In genomic region chr3:17373304-17373703, GRCh38 we compare ENCODE assay signal across 34 cellular contexts.
"Had no signal": no experiment of that assay in that cellular context is flagged by ENCODE, and none has a peak within 500 bp of the region (broad histone marks: within the 10 kb centered on the region; RNA-seq: fewer than 3 reads in every experiment).

No MANE protein-coding gene starts in this region.

- H3K27ac ChIP-seq: adrenal gland, brain microvascular endothelial cell, coronary artery, dorsolateral prefrontal cortex had no signal

- FAIRE-seq: bronchial epithelial cell, frontal cortex had no signal

- H3K36me3 ChIP-seq: adrenal gland, brain microvascular endothelial cell had no signal

- H3K4me1 ChIP-seq: adrenal gland had no signal

- H3K27me3 ChIP-seq: adrenal gland, brain microvascular endothelial cell, dorsolateral prefrontal cortex had no signal

- H3K4me3 Mint-ChIP-seq: activated CD4-positive, alpha-beta memory T cell treated with anti-CD3 and anti-CD28 coated beads for 36 hours; activated CD4-positive, alpha-beta T cell treated with anti-CD3 and anti-CD28 coated beads for 36 hours; activated CD4-positive, alpha-beta T cell treated with anti-CD3 and anti-CD28 coated beads, Interleukin-2, amount 10 ng/mL, durations not matched to agents 24 days and 14 days; activated CD8-positive, alpha-beta memory T cell treated with anti-CD3 and anti-CD28 coated beads, Interleukin-2, amount 10 ng/mL, durations not matched to agents 7 days and 5 days; activated CD8-positive, alpha-beta T cell treated with anti-CD3 and anti-CD28 coated beads, Interleukin-2, amount 10 ng/mL, durations not matched to agents 7 days and 5 days; activated naive CD4-positive, alpha-beta T cell treated with anti-CD3 and anti-CD28 coated beads for 36 hours; activated naive CD4-positive, alpha-beta T cell treated with anti-CD3 and anti-CD28 coated beads, Interleukin-2, amount 50 U/mL, for 24 hours; activated naive CD8-positive, alpha-beta T cell treated with anti-CD3 and anti-CD28 coated beads for 36 hours; activated naive CD8-positive, alpha-beta T cell treated with anti-CD3 and anti-CD28 coated beads, Interleukin-2, amount 50 U/mL, for 24 hours; activated T-helper 1 cell treated with anti-CD3 and anti-CD28 coated beads, Interleukin-12 subunit alpha, Interleukin-12 subunit beta, Interleukin-2, Interleukin-4 antibody, amounts not matched to agents 30 ng/mL and 10 ng/mL and 1 ng/mL, durations not matched to agents 14 hours and 24 hours and 36 hours; central memory CD8-positive, alpha-beta T cell; dendritic cell treated with granulocyte-macrophage colony-stimulating factor and Interleukin-4, amounts not matched to agents 40 ng/mL and 50 ng/mL, for 4 days; endodermal cell; T-helper 17 cell; T-helper 2 cell treated with Interferon-gamma antibody and Interleukin-4, amounts not matched to agents 5 μg/mL and 100 μg/mL, for 36 hours had no signal

- H3K9me3 ChIP-seq: adrenal gland had no signal

- H3K27me3 Mint-ChIP-seq: activated CD4-positive, alpha-beta memory T cell treated with anti-CD3 and anti-CD28 coated beads for 36 hours; activated CD4-positive, alpha-beta T cell treated with anti-CD3 and anti-CD28 coated beads for 36 hours; activated CD4-positive, alpha-beta T cell treated with anti-CD3 and anti-CD28 coated beads, Interleukin-2, amount 10 ng/mL, durations not matched to agents 24 days and 14 days; activated CD8-positive, alpha-beta memory T cell treated with anti-CD3 and anti-CD28 coated beads, Interleukin-2, amount 10 ng/mL, durations not matched to agents 7 days and 5 days; activated naive CD4-positive, alpha-beta T cell treated with anti-CD3 and anti-CD28 coated beads, Interleukin-2, amount 50 U/mL, for 24 hours; activated naive CD8-positive, alpha-beta T cell treated with anti-CD3 and anti-CD28 coated beads for 36 hours; activated naive CD8-positive, alpha-beta T cell treated with anti-CD3 and anti-CD28 coated beads, Interleukin-2, amount 50 U/mL, for 24 hours; central memory CD8-positive, alpha-beta T cell; dendritic cell treated with granulocyte-macrophage colony-stimulating factor and Interleukin-4, amounts not matched to agents 40 ng/mL and 50 ng/mL, for 4 days; T-helper 17 cell had no signal

- H3K27ac Mint-ChIP-seq: activated CD4-positive, alpha-beta memory T cell treated with anti-CD3 and anti-CD28 coated beads for 36 hours; activated CD4-positive, alpha-beta T cell treated with anti-CD3 and anti-CD28 coated beads for 36 hours; activated CD4-positive, alpha-beta T cell treated with anti-CD3 and anti-CD28 coated beads, Interleukin-2, amount 10 ng/mL, durations not matched to agents 24 days and 14 days; activated CD8-positive, alpha-beta memory T cell treated with anti-CD3 and anti-CD28 coated beads, Interleukin-2, amount 10 ng/mL, durations not matched to agents 7 days and 5 days; activated CD8-positive, alpha-beta T cell treated with anti-CD3 and anti-CD28 coated beads, Interleukin-2, amount 10 ng/mL, durations not matched to agents 7 days and 5 days; activated naive CD4-positive, alpha-beta T cell treated with anti-CD3 and anti-CD28 coated beads for 36 hours; activated naive CD4-positive, alpha-beta T cell treated with anti-CD3 and anti-CD28 coated beads, Interleukin-2, amount 50 U/mL, for 24 hours; activated naive CD8-positive, alpha-beta T cell treated with anti-CD3 and anti-CD28 coated beads for 36 hours; activated naive CD8-positive, alpha-beta T cell treated with anti-CD3 and anti-CD28 coated beads, Interleukin-2, amount 50 U/mL, for 24 hours; activated T-helper 1 cell treated with anti-CD3 and anti-CD28 coated beads, Interleukin-12 subunit alpha, Interleukin-12 subunit beta, Interleukin-2, Interleukin-4 antibody, amounts not matched to agents 30 ng/mL and 10 ng/mL and 1 ng/mL, durations not matched to agents 14 hours and 24 hours and 36 hours; activated T-helper 2 cell treated with anti-CD3 and anti-CD28 coated beads, Interferon-gamma antibody, Interleukin-2, Interleukin-4, amounts not matched to agents 10 μg/mL and 5 μg/mL and 100 μg/mL, durations not matched to agents 14 hours and 24 hours and 36 hours; dendritic cell treated with granulocyte-macrophage colony-stimulating factor and Interleukin-4, amounts not matched to agents 40 ng/mL and 50 ng/mL, for 4 days; endodermal cell; T-helper 17 cell; T-helper 2 cell treated with Interferon-gamma antibody and Interleukin-4, amounts not matched to agents 5 μg/mL and 100 μg/mL, for 36 hours had no signal

- H3K4me1 Mint-ChIP-seq: activated CD4-positive, alpha-beta T cell treated with anti-CD3 and anti-CD28 coated beads for 36 hours; activated CD4-positive, alpha-beta T cell treated with anti-CD3 and anti-CD28 coated beads, Interleukin-2, amount 10 ng/mL, durations not matched to agents 24 days and 14 days; activated naive CD4-positive, alpha-beta T cell treated with anti-CD3 and anti-CD28 coated beads, Interleukin-2, amount 50 U/mL, for 24 hours; activated naive CD8-positive, alpha-beta T cell treated with anti-CD3 and anti-CD28 coated beads, Interleukin-2, amount 50 U/mL, for 24 hours; central memory CD8-positive, alpha-beta T cell; endodermal cell; T-helper 17 cell had no signal

- DNase-seq: activated CD4-positive, alpha-beta memory T cell treated with anti-CD3 and anti-CD28 coated beads for 36 hours; activated CD4-positive, alpha-beta T cell treated with anti-CD3 and anti-CD28 coated beads for 36 hours; activated CD4-positive, alpha-beta T cell treated with anti-CD3 and anti-CD28 coated beads, Interleukin-2, amount 10 ng/mL, durations not matched to agents 24 days and 14 days; activated CD4-positive, CD25-positive, alpha-beta regulatory T cell; activated CD4-positive, CD25-positive, alpha-beta regulatory T cell treated with anti-CD3 and anti-CD28 coated beads, Interleukin-2, amount 50 U/mL, for 72 hours; activated CD8-positive, alpha-beta memory T cell treated with anti-CD3 and anti-CD28 coated beads, Interleukin-2, amount 10 ng/mL, durations not matched to agents 7 days and 5 days; activated CD8-positive, alpha-beta memory T cell treated with anti-CD3 and anti-CD28 coated beads, Interleukin-2, amount 50 U/mL, for 4 hours; activated CD8-positive, alpha-beta T cell treated with anti-CD3 and anti-CD28 coated beads, Interleukin-2, amount 10 ng/mL, durations not matched to agents 7 days and 5 days; activated effector memory CD4-positive, alpha-beta T cell treated with anti-CD3 and anti-CD28 coated beads, Interleukin-2, amount 50 U/mL, for 16 hours; activated naive CD4-positive, alpha-beta T cell treated with anti-CD3 and anti-CD28 coated beads for 36 hours; activated naive CD8-positive, alpha-beta T cell treated with anti-CD3 and anti-CD28 coated beads for 36 hours; activated naive CD8-positive, alpha-beta T cell treated with anti-CD3 and anti-CD28 coated beads, Interleukin-2, amount 50 U/mL, for 24 hours; activated T-cell treated with anti-CD3 and anti-CD28 coated beads, Interleukin-2, amount 50 U/mL, for 1 hour; activated T-cell treated with anti-CD3 and anti-CD28 coated beads, Interleukin-2, amount 50 U/mL, for 48 hours; adrenal gland; amygdala; aorta; brain microvascular endothelial cell; dorsolateral prefrontal cortex; effector memory CD4-positive, alpha-beta T cell; endodermal cell; head of caudate nucleus; T-helper 1 cell; T-helper 17 cell; T1000 had no signal

- H3K9me3 Mint-ChIP-seq: activated CD4-positive, alpha-beta memory T cell treated with anti-CD3 and anti-CD28 coated beads for 36 hours; activated CD4-positive, alpha-beta T cell treated with anti-CD3 and anti-CD28 coated beads, Interleukin-2, amount 10 ng/mL, durations not matched to agents 24 days and 14 days; activated naive CD4-positive, alpha-beta T cell treated with anti-CD3 and anti-CD28 coated beads for 36 hours; activated naive CD4-positive, alpha-beta T cell treated with anti-CD3 and anti-CD28 coated beads, Interleukin-2, amount 50 U/mL, for 24 hours; activated naive CD8-positive, alpha-beta T cell treated with anti-CD3 and anti-CD28 coated beads for 36 hours; activated naive CD8-positive, alpha-beta T cell treated with anti-CD3 and anti-CD28 coated beads, Interleukin-2, amount 50 U/mL, for 24 hours; activated T-helper 1 cell treated with anti-CD3 and anti-CD28 coated beads, Interleukin-12 subunit alpha, Interleukin-12 subunit beta, Interleukin-2, Interleukin-4 antibody, amounts not matched to agents 30 ng/mL and 10 ng/mL and 1 ng/mL, durations not matched to agents 14 hours and 24 hours and 36 hours; activated T-helper 2 cell treated with anti-CD3 and anti-CD28 coated beads, Interferon-gamma antibody, Interleukin-2, Interleukin-4, amounts not matched to agents 10 μg/mL and 5 μg/mL and 100 μg/mL, durations not matched to agents 14 hours and 24 hours and 36 hours; central memory CD8-positive, alpha-beta T cell; dendritic cell treated with granulocyte-macrophage colony-stimulating factor and Interleukin-4, amounts not matched to agents 40 ng/mL and 50 ng/mL, for 4 days; endodermal cell; T-helper 2 cell treated with Interferon-gamma antibody and Interleukin-4, amounts not matched to agents 5 μg/mL and 100 μg/mL, for 36 hours had no signal

- H3K4me3 ChIP-seq: adrenal gland, coronary artery, dorsolateral prefrontal cortex had no signal
